Comparison of ENCODE assay signal across 2 cellular contexts in genomic region chr19:3476830-3477229, GRCh38.
TF ChIP-seq lines count a peak whose summit lies in the region.

No MANE protein-coding gene starts in this region.

TF ChIP-seq in HEK293, 187 proteins besides CTCF, POLR2A, EP300 and RAD21:
- peak; percentile 98 for TF ChIP-seq EGR2 (tag by site-specific recombination; IDR thresholded peaks at IDR 0.05; ENCODE audit: low read depth)
- TF ChIP-seq ZNF777 (tag by site-specific recombination; IDR thresholded peaks at IDR 0.05; ENCODE audit: borderline replicate concordance), result no peak
- TF ChIP-seq ZBTB17 (tag by site-specific recombination; IDR thresholded peaks at IDR 0.05), result peak; percentile 95
- 0 out of 2 replicates have a peak, but pooled peaks have one; percentile 10 for TF ChIP-seq SP2 (tag by site-specific recombination; IDR thresholded peaks at IDR 0.05)
- TF ChIP-seq ZNF785 (tag by site-specific recombination; IDR thresholded peaks at IDR 0.05), result 0 out of 2 replicates have a peak, but pooled peaks have one; percentile 12
- TF ChIP-seq ZFHX2 (tag by site-specific recombination; conservative IDR thresholded peaks at IDR 0.05), result peak; percentile 96
- TF ChIP-seq SP7 (tag by site-specific recombination; IDR thresholded peaks at IDR 0.05), result no peak
- no peak for TF ChIP-seq GFI1B (tag by site-specific recombination; IDR thresholded peaks at IDR 0.05)
- TF ChIP-seq ZNF366 (tag by site-specific recombination; conservative IDR thresholded peaks at IDR 0.05), result peak; percentile 92
- no peak for TF ChIP-seq ZNF184 (tag by site-specific recombination; IDR thresholded peaks at IDR 0.05)

TF ChIP-seq in H1, 55 proteins besides CTCF, POLR2A, EP300 and RAD21:
- TF ChIP-seq MAX (IDR thresholded peaks at IDR 0.05) (no peak), HDAC2 (IDR thresholded peaks at IDR 0.05; ENCODE audit: borderline replicate concordance in 1 of 2, low read depth in 2 of 2, low read length in 2 of 2) (no peak), KDM5A (IDR thresholded peaks at IDR 0.05; ENCODE audit: low read length) (no peak), ZNF274 (IDR thresholded peaks at IDR 0.05; ENCODE audit: borderline replicate concordance, extremely low read depth, low read length) (no peak), KDM4A (IDR thresholded peaks at IDR 0.05; ENCODE audit: low read depth, low read length, severe bottlenecking) (no peak), TAF7 (optimal IDR thresholded peaks at IDR 0.05; ENCODE audit: borderline replicate concordance, low read depth, low read length) (no peak), POU5F1 (IDR thresholded peaks at IDR 0.05; ENCODE audit: low read depth, low read length) (no peak), RBBP5 (IDR thresholded peaks at IDR 0.05; ENCODE audit: borderline replicate concordance, low read depth, low read length) (no peak), NRF1 (IDR thresholded peaks at IDR 0.05; ENCODE audit: low read depth, low read length) (no peak), SP1 (IDR thresholded peaks at IDR 0.05; ENCODE audit: low read depth, low read length) (no peak)
TF ChIP-seq in H1: peak in this region for 0.
